In the genomic region with DNA sequence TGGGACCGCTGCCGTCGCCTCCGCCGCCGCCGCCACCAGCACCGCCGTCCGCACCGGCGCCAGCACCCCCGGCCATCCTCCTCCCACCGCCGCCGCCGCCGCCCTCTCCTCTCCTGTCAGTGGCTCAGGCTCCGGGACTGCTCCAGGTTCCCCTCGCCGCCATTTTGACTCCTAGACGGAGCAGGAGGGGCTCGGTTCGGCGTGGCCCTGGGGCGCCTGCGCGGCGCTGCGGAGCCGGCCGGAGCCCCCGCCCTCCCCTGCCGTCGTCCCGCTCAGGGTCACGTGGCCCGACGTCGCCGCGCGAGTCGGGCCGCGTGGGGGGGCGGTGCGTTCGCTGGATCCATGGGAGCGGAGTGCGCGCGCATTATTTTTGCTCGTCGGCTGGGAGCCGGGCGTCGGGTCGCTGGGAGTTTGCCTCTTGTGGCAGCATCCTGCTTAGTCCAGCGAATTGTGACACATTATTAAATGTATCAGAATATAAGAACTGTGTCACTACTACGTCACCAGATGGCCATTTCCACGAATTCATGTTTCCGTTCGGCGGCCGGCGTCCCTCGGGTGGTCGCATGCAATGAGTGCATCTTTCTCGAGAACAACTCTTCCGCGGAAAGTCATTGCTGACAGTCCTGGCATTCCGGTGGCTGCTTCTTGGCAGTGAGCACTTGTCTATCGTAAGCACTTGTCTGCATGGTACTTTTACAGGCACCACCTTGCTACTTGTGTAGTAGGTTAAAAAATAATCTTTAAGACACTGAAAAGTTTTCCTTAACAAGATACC, we compare ENCODE assay signal across 8 cellular contexts. TPM values are rescaled to one million over a fixed set of nuclear protein-coding genes. Genes with fewer than 3 reads are reported as not detected.
DNase-seq lines count a peak whose midpoint lies in the region; ATAC-seq and TF ChIP-seq lines count a peak whose summit lies in the region.

A gene with protein sequence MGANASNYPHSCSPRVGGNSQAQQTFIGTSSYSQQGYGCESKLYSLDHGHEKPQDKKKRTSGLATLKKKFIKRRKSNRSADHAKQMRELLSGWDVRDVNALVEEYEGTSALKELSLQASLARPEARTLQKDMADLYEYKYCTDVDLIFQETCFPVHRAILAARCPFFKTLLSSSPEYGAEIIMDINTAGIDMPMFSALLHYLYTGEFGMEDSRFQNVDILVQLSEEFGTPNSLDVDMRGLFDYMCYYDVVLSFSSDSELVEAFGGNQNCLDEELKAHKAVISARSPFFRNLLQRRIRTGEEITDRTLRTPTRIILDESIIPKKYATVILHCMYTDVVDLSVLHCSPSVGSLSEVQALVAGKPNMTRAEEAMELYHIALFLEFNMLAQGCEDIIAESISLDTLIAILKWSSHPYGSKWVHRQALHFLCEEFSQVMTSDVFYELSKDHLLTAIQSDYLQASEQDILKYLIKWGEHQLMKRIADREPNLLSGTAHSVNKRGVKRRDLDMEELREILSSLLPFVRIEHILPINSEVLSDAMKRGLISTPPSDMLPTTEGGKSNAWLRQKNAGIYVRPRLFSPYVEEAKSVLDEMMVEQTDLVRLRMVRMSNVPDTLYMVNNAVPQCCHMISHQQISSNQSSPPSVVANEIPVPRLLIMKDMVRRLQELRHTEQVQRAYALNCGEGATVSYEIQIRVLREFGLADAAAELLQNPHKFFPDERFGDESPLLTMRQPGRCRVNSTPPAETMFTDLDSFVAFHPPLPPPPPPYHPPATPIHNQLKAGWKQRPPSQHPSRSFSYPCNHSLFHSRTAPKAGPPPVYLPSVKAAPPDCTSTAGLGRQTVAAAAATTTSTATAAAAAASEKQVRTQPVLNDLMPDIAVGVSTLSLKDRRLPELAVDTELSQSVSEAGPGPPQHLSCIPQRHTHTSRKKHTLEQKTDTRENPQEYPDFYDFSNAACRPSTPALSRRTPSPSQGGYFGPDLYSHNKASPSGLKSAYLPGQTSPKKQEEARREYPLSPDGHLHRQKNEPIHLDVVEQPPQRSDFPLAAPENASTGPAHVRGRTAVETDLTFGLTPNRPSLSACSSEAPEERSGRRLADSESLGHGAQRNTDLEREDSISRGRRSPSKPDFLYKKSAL (minus strand): TSS at position 184 of the 778 bp plus-strand sequence. CDS start 36,985 bp downstream, outside the sequence.

- ATAC-seq in HG02798 (IDR thresholded peaks at IDR 0.05; ENCODE audit: poor library complexity, unreplicated experiment) (peak; percentile 85), Right ventricle myocardium superior (ENCODE audit: poor library complexity) (peak; percentile 99)
- peak; percentile 95 for ATAC-seq in activated naive CD8-positive, alpha-beta T cell treated with anti-CD3 and anti-CD28 coated beads, Interleukin-2, amount 50 U/mL, for 24 hours

- peaks cover 52% of the 10 kb centered on the region for H3K4me1 Mint-ChIP-seq in activated naive CD8-positive, alpha-beta T cell treated with anti-CD3 and anti-CD28 coated beads, Interleukin-2, amount 50 U/mL, for 24 hours

- H3K4me3 ChIP-seq in GM12875 (ENCODE audit: low read depth, low read length) (peak within 1 kb of the TSS; percentile 77), parathyroid adenoma (ENCODE audit: low read depth, low read length) (peak within 1 kb of the TSS; percentile 93), tibial artery (peak within 1 kb of the TSS; percentile 85 to 97)

- H3K79me2 ChIP-seq in parathyroid adenoma: peaks cover 10% of the 10 kb centered on the region

- no peaks in the 10 kb centered on the region for H3K27me3 ChIP-seq in parathyroid adenoma (ENCODE audit: control insufficient read depth, insufficient read depth, low read length)
- H3K27me3 ChIP-seq in tibial artery: no peaks in the 10 kb centered on the region

- TF ChIP-seq CTCF in GM12875 (IDR thresholded peaks at IDR 0.05; ENCODE audit: borderline replicate concordance, insufficient read depth, low read depth, low read length): no peak
- TF ChIP-seq CTCF in parathyroid adenoma (IDR thresholded peaks at IDR 0.05): peak; percentile 11
- peak in 1 of 2 experiments; percentile 33 for TF ChIP-seq CTCF in tibial artery (IDR thresholded peaks at IDR 0.05)

- peak; percentile 93 for DNase-seq in NCI-H1436 (lab: John Stamatoyannopoulos, UW)
- DNase-seq in SW480 (ENCODE audit: low spot score): peak; percentile 97
- DNase-seq in activated naive CD8-positive, alpha-beta T cell treated with anti-CD3 and anti-CD28 coated beads, Interleukin-2, amount 50 U/mL, for 24 hours: peak; percentile 95
- peak; percentile 96 for DNase-seq in Right ventricle myocardium superior
- peak; percentile 91 to 96 for DNase-seq in tibial artery

- peak within 1 kb of the TSS; percentile 83 for H3K27ac Mint-ChIP-seq in activated naive CD8-positive, alpha-beta T cell treated with anti-CD3 and anti-CD28 coated beads, Interleukin-2, amount 50 U/mL, for 24 hours

- peaks cover 2% of the 10 kb centered on the region for H3K36me3 Mint-ChIP-seq in activated naive CD8-positive, alpha-beta T cell treated with anti-CD3 and anti-CD28 coated beads, Interleukin-2, amount 50 U/mL, for 24 hours (ENCODE audit: low read depth)

- H3K4me3 Mint-ChIP-seq in activated naive CD8-positive, alpha-beta T cell treated with anti-CD3 and anti-CD28 coated beads, Interleukin-2, amount 50 U/mL, for 24 hours: peak within 1 kb of the TSS; percentile 89

- intact Hi-C loops in Right ventricle myocardium superior (cut with DNase I): no loop called here
- intact Hi-C loops in tibial artery (cut with DNase I; ENCODE audit: low total_unique reads): loop anchor here (5.0 kb wide), 1 partner anchor 221 kb away; no protein-coding TSS in a partner anchor

- no peaks in the 10 kb centered on the region for H3K9me3 Mint-ChIP-seq in activated naive CD8-positive, alpha-beta T cell treated with anti-CD3 and anti-CD28 coated beads, Interleukin-2, amount 50 U/mL, for 24 hours

- H3K27ac ChIP-seq in parathyroid adenoma: peak within 1 kb of the TSS; percentile 89
- peak within 1 kb of the TSS; percentile 97 for H3K27ac ChIP-seq in tibial artery

- peak within 1 kb of the TSS; percentile 58 for H3K9ac ChIP-seq in parathyroid adenoma

- peak within 1 kb of the TSS; percentile 97 for H2AFZ ChIP-seq in parathyroid adenoma

- peak within 1 kb of the TSS; percentile 93 for H3K4me2 ChIP-seq in parathyroid adenoma (ENCODE audit: low read length)

- H3K4me1 ChIP-seq in parathyroid adenoma: peaks cover 23% of the 10 kb centered on the region
- peaks cover 0 to 24% (median 14%) of the 10 kb centered on the region in 4 donors for H3K4me1 ChIP-seq in tibial artery

- H3K27me3 Mint-ChIP-seq in activated naive CD8-positive, alpha-beta T cell treated with anti-CD3 and anti-CD28 coated beads, Interleukin-2, amount 50 U/mL, for 24 hours: no peaks in the 10 kb centered on the region

- H3K9me3 ChIP-seq in parathyroid adenoma (ENCODE audit: control insufficient read depth, low read length) (no peaks in the 10 kb centered on the region), tibial artery (no peaks in the 10 kb centered on the region)

- H3K36me3 ChIP-seq in parathyroid adenoma (ENCODE audit: control insufficient read depth, insufficient read depth, low read length) (no peaks in the 10 kb centered on the region), tibial artery (no peaks in the 10 kb centered on the region)

RNA-seq across cellular contexts. Expression of the gene that starts here (rescaled TPM):
- total RNA-seq in Right ventricle myocardium superior: 15.9 TPM

Comparison
In these comparisons a context has a peak if more than half of its experiments do, and no peak if none do; other contexts are left out.
1. Peak in every context shown above with its lines: DNase-seq, ATAC-seq, H3K4me3 ChIP-seq and H3K27ac ChIP-seq.